Comparison of ENCODE assay signal across 18 cellular contexts in genomic region chr18:74172697-74173433, GRCh38. TPM values are rescaled to one million over a fixed set of nuclear protein-coding genes. Genes with fewer than 3 reads are reported as not detected.
DNase-seq lines count a peak whose midpoint lies in the region; ATAC-seq and TF ChIP-seq lines count a peak whose summit lies in the region.
"Had no signal": no experiment of that assay in that cellular context is flagged by ENCODE, and none has a peak within 500 bp of the region (broad histone marks: within the 10 kb centered on the region; RNA-seq: fewer than 3 reads in every experiment).

No MANE protein-coding gene starts in this region.

- intact Hi-C loops in tibial artery (cut with DNase I; ENCODE audit: low total_unique reads) = no loop called here

- H3K9me3 ChIP-seq in SK-N-SH (no peaks in the 10 kb centered on the region), tibial artery (no peaks in the 10 kb centered on the region)
- H3K9me3 ChIP-seq: heart left ventricle had no signal

- no peak for TF ChIP-seq EP300 in SK-N-SH (IDR thresholded peaks at IDR 0.05; ENCODE audit: borderline replicate concordance in 1 of 2, low read depth in 1 of 2, low read length in 1 of 2)

- peak; percentile 29 for DNase-seq in ACHN
- DNase-seq in LoVo (ENCODE audit: low spot score) = peak; percentile 40
- no peak for DNase-seq in SK-N-SH
- DNase-seq in osteocyte (ENCODE audit: extremely low spot score, unreplicated experiment) = peak; percentile 76
- no peak for DNase-seq in brain microvascular endothelial cell
- no peak for DNase-seq in tibial artery
- DNase-seq: activated CD4-positive, alpha-beta T cell treated with anti-CD3 and anti-CD28 coated beads, Interleukin-2, amount 50 U/mL, for 48 hours; activated naive CD8-positive, alpha-beta T cell treated with anti-CD3 and anti-CD28 coated beads, Interleukin-2, amount 10 ng/mL, durations not matched to agents 7 days and 5 days; activated T-cell treated with anti-CD3 and anti-CD28 coated beads, Interleukin-2, amount 50 U/mL, for 72 hours; DND-41; heart left ventricle; mesenchymal stem cell; NCI-H1105 had no signal

- no peaks in the 10 kb centered on the region for H3K9me3 Mint-ChIP-seq in osteocyte (ENCODE audit: unreplicated experiment)
- H3K9me3 Mint-ChIP-seq: activated naive CD8-positive, alpha-beta T cell treated with anti-CD3 and anti-CD28 coated beads, Interleukin-2, amount 10 ng/mL, durations not matched to agents 7 days and 5 days; activated T-cell treated with anti-CD3 and anti-CD28 coated beads, Interleukin-2, amount 50 U/mL, for 72 hours; neural crest cell had no signal

- no peaks in the 10 kb centered on the region for H3K79me2 ChIP-seq in SK-N-SH (ENCODE audit: insufficient read depth)

- 0 out of 2 replicates have a peak overlapping the region, but pooled peaks have one; percentile 53 for H2AFZ ChIP-seq in SK-N-SH (ENCODE audit: low read depth)

- POLR2A ChIA-PET in SK-N-SH (lab: Yijun Ruan, JAX) = no interaction called here

- CTCF ChIA-PET in SK-N-SH (lab: Yijun Ruan, JAX) = interaction anchor here (0.6 kb wide), 1 partner anchor 54 kb away, joined by 3 read pairs; no protein-coding TSS in a partner anchor

- H3K27ac ChIP-seq in SK-N-SH (ENCODE audit: low read depth in 2 of 2, low read length in 1 of 2) = no peak overlapping the region
- H3K27ac ChIP-seq in brain microvascular endothelial cell = no peak overlapping the region
- no peak overlapping the region for H3K27ac ChIP-seq in tibial artery
- H3K27ac ChIP-seq: heart left ventricle, SK-N-MC had no signal

- H3K9me2 ChIP-seq in SK-N-SH = no peaks in the 10 kb centered on the region

- no peak overlapping the region for H3K9ac ChIP-seq in SK-N-SH

- in situ Hi-C loops in ACHN (cut with HindIII; ENCODE audit: low pct_ligation_motif_present, low pct_unique_long_range_greater_than_20kb, low sequenced_read_pairs) = no loop called here
- in situ Hi-C loops in brain microvascular endothelial cell (cut with HindIII; ENCODE audit: low pct_ligation_motif_present, low sequenced_read_pairs) = no loop called here

- H3K27me3 Mint-ChIP-seq in osteocyte (ENCODE audit: unreplicated experiment) = peaks cover 29% of the 10 kb centered on the region

- H3K4me3 Mint-ChIP-seq in osteocyte (ENCODE audit: unreplicated experiment) = no peak overlapping the region
- H3K4me3 Mint-ChIP-seq: neural crest cell had no signal

- TF ChIP-seq CTCF in SK-N-SH (IDR thresholded peaks at IDR 0.05) = no peak
- no peak for TF ChIP-seq CTCF in osteocyte (IDR thresholded peaks at IDR 0.05)
- TF ChIP-seq CTCF in brain microvascular endothelial cell (IDR thresholded peaks at IDR 0.05; ENCODE audit: low read depth, low read length, missing control alignments) = no peak
- no peak for TF ChIP-seq CTCF in tibial artery (IDR thresholded peaks at IDR 0.05)

- H3K4me1 ChIP-seq in SK-N-SH (ENCODE audit: control insufficient read depth in 1 of 2, insufficient read depth in 2 of 2, low read depth in 1 of 2, low read length in 1 of 2) (peaks cover 0 to 5% of the 10 kb centered on the region in 2 experiments; a peak in 1 of 4 replicates), tibial artery (no peaks in the 10 kb centered on the region)
- H3K4me1 ChIP-seq: heart left ventricle had no signal

- peak overlapping the region; percentile 75 for H3K4me2 ChIP-seq in SK-N-SH

- H3K36me3 ChIP-seq in SK-N-SH (replicated peaks in 1 of 2; ENCODE audit: control insufficient read depth in 1 of 2, insufficient read depth in 2 of 2, low read length in 1 of 2) = no peaks in the 10 kb centered on the region
- H3K36me3 ChIP-seq in brain microvascular endothelial cell (replicated peaks) = no peaks in the 10 kb centered on the region
- H3K36me3 ChIP-seq in tibial artery = no peaks in the 10 kb centered on the region
- H3K36me3 ChIP-seq: heart left ventricle had no signal

- H3K4me3 ChIP-seq in SK-N-SH (ENCODE audit: low read depth in 2 of 2, low read length in 1 of 2) (peak overlapping the region in 1 of 2 experiments; percentile 49; a peak in 3 of 4 replicates), brain microvascular endothelial cell (ENCODE audit: low read depth, low read length) (no peak overlapping the region), tibial artery (no peak overlapping the region)
- H3K4me3 ChIP-seq: SK-N-MC had no signal

- no peaks in the 10 kb centered on the region for H3K4me1 Mint-ChIP-seq in osteocyte (ENCODE audit: unreplicated experiment)
- H3K4me1 Mint-ChIP-seq: neural crest cell had no signal

- H3F3A ChIP-seq in SK-N-SH (replicated peaks; ENCODE audit: insufficient read depth) = no peaks in the 10 kb centered on the region

- H3K27ac Mint-ChIP-seq in osteocyte (ENCODE audit: unreplicated experiment) = no peak overlapping the region
- H3K27ac Mint-ChIP-seq: activated naive CD8-positive, alpha-beta T cell treated with anti-CD3 and anti-CD28 coated beads, Interleukin-2, amount 10 ng/mL, durations not matched to agents 7 days and 5 days; activated T-cell treated with anti-CD3 and anti-CD28 coated beads, Interleukin-2, amount 50 U/mL, for 72 hours had no signal

- WGBS in SK-N-SH (ENCODE audit: low lambda C conversion rate) = 15% methylated on average over 22 of the region's 27 CpGs

- ATAC-seq in HG03280 (IDR thresholded peaks at IDR 0.05; ENCODE audit: unreplicated experiment) = no peak
- no peak for ATAC-seq in GM19452 (IDR thresholded peaks at IDR 0.05; ENCODE audit: unreplicated experiment)
- ATAC-seq: activated T-cell treated with anti-CD3 and anti-CD28 coated beads, Interleukin-2, amount 50 U/mL, for 72 hours; heart left ventricle had no signal

- no peaks in the 10 kb centered on the region for H4K20me1 ChIP-seq in SK-N-SH (ENCODE audit: insufficient read depth)

- H3K36me3 Mint-ChIP-seq in osteocyte (ENCODE audit: unreplicated experiment) = no peaks in the 10 kb centered on the region
- H3K36me3 Mint-ChIP-seq: activated naive CD8-positive, alpha-beta T cell treated with anti-CD3 and anti-CD28 coated beads, Interleukin-2, amount 10 ng/mL, durations not matched to agents 7 days and 5 days had no signal

- H3K27me3 ChIP-seq in SK-N-SH (ENCODE audit: insufficient read depth) = peaks cover 90% of the 10 kb centered on the region
- no peaks in the 10 kb centered on the region for H3K27me3 ChIP-seq in brain microvascular endothelial cell (replicated peaks)
- H3K27me3 ChIP-seq in tibial artery = peaks cover 0 to 9% of the 10 kb centered on the region in 2 donors

- TF ChIP-seq RAD21 in SK-N-SH (IDR thresholded peaks at IDR 0.05; ENCODE audit: low read length) = no peak

TF ChIP-seq in SK-N-SH, 30 proteins besides CTCF, POLR2A, EP300 and RAD21:
- TF ChIP-seq IRF3 (IDR thresholded peaks at IDR 0.05; ENCODE audit: low read depth, low read length) (no peak), NRF1 (IDR thresholded peaks at IDR 0.05; ENCODE audit: low read depth, low read length) (peak; percentile 59)
TF ChIP-seq in SK-N-SH: peak in this region for 1.

RNA-seq across cellular contexts. Expression of gene TIMM21, which starts 24.5 kb away (rescaled TPM):
- 27.6 and 41.1 TPM in 2 replicates for polyA plus RNA-seq in SK-N-SH (2012; rRNA removed)
- 39.1 and 39.6 TPM in 2 replicates for polyA plus RNA-seq in SK-N-SH (2012; cell fraction: cytosol; rRNA removed)
- 17.8 and 38.1 TPM in 2 replicates for polyA plus RNA-seq in SK-N-SH (2012; cell fraction: nucleus; rRNA removed)
- total RNA-seq in osteocyte = 22.0 and 23.3 TPM in 2 replicates

RNA-seq across cellular contexts. Expression of gene FBXO15, which starts 25.2 kb away (rescaled TPM):
- 0.62 and 0.70 TPM in 2 replicates for polyA plus RNA-seq in SK-N-SH (2012; rRNA removed)
- polyA plus RNA-seq in SK-N-SH (2012; cell fraction: cytosol; rRNA removed) = 0.40 and 0.54 TPM in 2 replicates
- 1.9 and 2.1 TPM in 2 replicates for polyA plus RNA-seq in SK-N-SH (2012; cell fraction: nucleus; rRNA removed)
- total RNA-seq in osteocyte = 0.73 and 0.86 TPM in 2 replicates
- total RNA-seq: bronchial epithelial cell had no signal

Comparison
In these comparisons a context has a peak if more than half of its experiments do, and no peak if none do; other contexts are left out.
1. DNase-seq: peak in ACHN (single experiment), LoVo (single experiment) and osteocyte (single experiment); none in SK-N-SH (single experiment), brain microvascular endothelial cell (single experiment) and tibial artery (0 of 2).